In the genomic region with DNA sequence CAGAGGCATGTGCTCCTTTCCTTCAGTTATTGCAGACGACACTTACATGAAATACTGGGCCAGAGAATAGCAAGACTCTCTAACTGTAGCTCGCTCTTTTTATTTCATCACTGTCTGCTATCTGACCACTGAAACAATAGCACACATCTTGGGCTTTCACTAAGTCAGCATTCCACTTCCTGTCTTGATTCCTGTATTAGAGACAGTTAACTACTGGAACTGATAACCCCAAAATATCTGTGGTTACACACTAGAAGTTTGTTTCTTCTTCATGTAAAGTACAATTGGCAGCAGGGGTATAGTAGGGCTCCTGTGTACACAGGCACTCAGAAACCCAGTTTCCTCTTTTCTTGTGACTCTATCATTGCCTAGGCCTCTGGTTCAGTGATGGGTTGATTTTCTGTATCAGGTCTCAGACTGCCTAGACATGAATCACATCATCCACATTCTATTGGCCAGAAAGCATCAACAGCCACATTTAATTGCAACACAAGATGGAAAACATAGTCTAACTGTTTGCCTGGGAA, we compare ENCODE assay signal across 10 cellular contexts.
DNase-seq lines count a peak whose midpoint lies in the region; ATAC-seq lines count a peak whose summit lies in the region.
"Had no signal": no experiment of that assay in that cellular context is flagged by ENCODE, and none has a peak within 500 bp of the region (broad histone marks: within the 10 kb centered on the region; RNA-seq: fewer than 3 reads in every experiment).

No MANE protein-coding gene starts in this region.

- H3K27me3 Mint-ChIP-seq in activated naive CD8-positive, alpha-beta T cell treated with anti-CD3 and anti-CD28 coated beads for 36 hours, result no peaks in the 10 kb centered on the region
- H3K27me3 Mint-ChIP-seq: naive B cell had no signal

- H3K9me3 Mint-ChIP-seq in activated naive CD8-positive, alpha-beta T cell treated with anti-CD3 and anti-CD28 coated beads for 36 hours, result no peaks in the 10 kb centered on the region
- H3K9me3 Mint-ChIP-seq: naive B cell had no signal

- DNase-seq in Ammon's horn (ENCODE audit: low spot score) (peak; percentile 24), sciatic nerve (ENCODE audit: low spot score) (no peak), ecto neural progenitor cell (ENCODE audit: low spot score) (no peak), CD1c-positive myeloid dendritic cell (ENCODE audit: extremely low spot score) (no peak)
- no peak for DNase-seq in activated naive CD8-positive, alpha-beta T cell treated with anti-CD3 and anti-CD28 coated beads for 36 hours
- DNase-seq in stimulated activated CD4-positive, alpha-beta T cell treated with anti-CD3 and anti-CD28 coated beads, Interleukin-4, amount 100 ng/mL, for 1 hour, result no peak
- DNase-seq: naive B cell; NK-92 treated with Interleukin-12 subunit alpha and Interleukin-12 subunit beta, amount 100 ng/mL, for 24 hours had no signal

- H3K4me1 Mint-ChIP-seq in activated naive CD8-positive, alpha-beta T cell treated with anti-CD3 and anti-CD28 coated beads for 36 hours, result peaks cover 27% of the 10 kb centered on the region

- intact Hi-C loops in sciatic nerve (cut with DNase I), result no loop called here

- peak; percentile 98 for ATAC-seq in GM19438 (IDR thresholded peaks at IDR 0.05; ENCODE audit: low read depth, unreplicated experiment)
- ATAC-seq in HG03175 (IDR thresholded peaks at IDR 0.05; ENCODE audit: unreplicated experiment), result peak; percentile 93
- ATAC-seq in sciatic nerve, result no peak

- no peaks in the 10 kb centered on the region for H3K36me3 Mint-ChIP-seq in activated naive CD8-positive, alpha-beta T cell treated with anti-CD3 and anti-CD28 coated beads for 36 hours
- H3K36me3 Mint-ChIP-seq: naive B cell had no signal

- peak overlapping the region; percentile 5 for H3K4me3 Mint-ChIP-seq in activated naive CD8-positive, alpha-beta T cell treated with anti-CD3 and anti-CD28 coated beads for 36 hours

- H3K27ac Mint-ChIP-seq in activated naive CD8-positive, alpha-beta T cell treated with anti-CD3 and anti-CD28 coated beads for 36 hours, result peak overlapping the region; percentile 85
